9 cellular contexts compared by ENCODE assay signal in genomic region chr17:8126306-8127066, GRCh38. TPM values are rescaled to one million over a fixed set of nuclear protein-coding genes. Genes with fewer than 3 reads are reported as not detected.
DNase-seq lines count a peak whose midpoint lies in the region; ATAC-seq and TF ChIP-seq lines count a peak whose summit lies in the region.
"Had no signal": no experiment of that assay in that cellular context is flagged by ENCODE, and none has a peak within 500 bp of the region (broad histone marks: within the 10 kb centered on the region; RNA-seq: fewer than 3 reads in every experiment).

No MANE protein-coding gene starts in this region.

- H3K27me3 ChIP-seq in kidney epithelial cell (ENCODE audit: control insufficient read depth, insufficient read depth, low read length) = peaks cover 30% of the 10 kb centered on the region

- H3K9ac ChIP-seq in SK-N-MC (ENCODE audit: insufficient read length) = peak overlapping the region; percentile 8

- no peak for TF ChIP-seq CTCF in kidney epithelial cell (IDR thresholded peaks at IDR 0.05; ENCODE audit: insufficient read depth, low read length, poor library complexity, severe bottlenecking)

- H3K36me3 ChIP-seq in SK-N-MC (ENCODE audit: insufficient read depth, low read length) = no peaks in the 10 kb centered on the region
- H3K36me3 ChIP-seq in kidney epithelial cell (ENCODE audit: control insufficient read depth, insufficient read depth, low read length) = no peaks in the 10 kb centered on the region

- H3K9me3 ChIP-seq in SK-N-MC (ENCODE audit: low read depth, low read length) = no peaks in the 10 kb centered on the region

- no peak for ATAC-seq in HG02571 (IDR thresholded peaks at IDR 0.05; ENCODE audit: unreplicated experiment)

- DNase-seq in ELF-1 (ENCODE audit: low read depth, low spot score) (peak; percentile 72), HT1080 (ENCODE audit: low read depth) (peak; percentile 48), SK-N-MC (ENCODE audit: low read depth, low spot score) (no peak), cerebellar cortex (ENCODE audit: low spot score) (peak; percentile 58), kidney epithelial cell (ENCODE audit: low read depth) (no peak), NCI-H2107 (lab: John Stamatoyannopoulos, UW) (no peak)
- DNase-seq in stimulated activated CD8-positive, alpha-beta memory T cell treated with anti-CD3 and anti-CD28 coated beads, Interleukin-15, amount 100 ng/mL, for 48 hours (ENCODE audit: low read depth in 2 of 2) = peak; percentile 42 to 47

- H3K4me3 ChIP-seq in SK-N-MC (peak overlapping the region; percentile 97), kidney epithelial cell (ENCODE audit: low read depth, low read length) (peak overlapping the region; percentile 70)

- no peak overlapping the region for H3K27ac ChIP-seq in SK-N-MC

RNA-seq across cellular contexts. Expression of gene HES7, which starts 2.6 kb away (rescaled TPM):
- total RNA-seq in HT1080 (2014; rRNA removed; shearing (Covaris generic)) = 0.43 and 1.8 TPM in 2 replicates
- polyA plus RNA-seq in HT1080 (2015; cell fraction: cytosol; rRNA removed) = 0.37 and 0.79 TPM in 2 replicates
- 1.9 and 3.0 TPM in 2 replicates for polyA plus RNA-seq in HT1080 (2015; cell fraction: nucleus; rRNA removed)
- total RNA-seq in kidney epithelial cell = 1.8 TPM in 1 of 2 replicates, not detected in the other
- total RNA-seq: subcutaneous adipose tissue had no signal

RNA-seq across cellular contexts. Expression of gene ALOXE3, which starts 8.2 kb away (rescaled TPM):
- 0.60 and 1.0 TPM in 2 replicates for total RNA-seq in HT1080 (2014; rRNA removed; shearing (Covaris generic))
- polyA plus RNA-seq in HT1080 (2015; cell fraction: cytosol; rRNA removed) = 1.4 and 2.7 TPM in 2 replicates
- polyA plus RNA-seq in HT1080 (2015; cell fraction: nucleus; rRNA removed) = 1.9 and 2.1 TPM in 2 replicates
- total RNA-seq in kidney epithelial cell = 0.75 and 2.5 TPM in 2 replicates
- total RNA-seq: subcutaneous adipose tissue had no signal

RNA-seq across cellular contexts. Expression of gene PER1, which starts 25.7 kb away (rescaled TPM):
- total RNA-seq in HT1080 (2014; rRNA removed; shearing (Covaris generic)) = 3.2 and 5.2 TPM in 2 replicates
- 3.2 and 4.2 TPM in 2 replicates for polyA plus RNA-seq in HT1080 (2015; cell fraction: cytosol; rRNA removed)
- 11.2 and 19.3 TPM in 2 replicates for polyA plus RNA-seq in HT1080 (2015; cell fraction: nucleus; rRNA removed)
- total RNA-seq in kidney epithelial cell = 11.0 and 19.4 TPM in 2 replicates

RNA-seq across cellular contexts. Expression of gene VAMP2, which starts 36.3 kb away (rescaled TPM):
- total RNA-seq in HT1080 (2014; rRNA removed; shearing (Covaris generic)) = 2.7 and 4.6 TPM in 2 replicates
- 28.6 and 32.3 TPM in 2 replicates for polyA plus RNA-seq in HT1080 (2015; cell fraction: cytosol; rRNA removed)
- 42.1 and 43.6 TPM in 2 replicates for polyA plus RNA-seq in HT1080 (2015; cell fraction: nucleus; rRNA removed)
- 7.0 and 8.0 TPM in 2 replicates for total RNA-seq in kidney epithelial cell

RNA-seq across cellular contexts. Expression of gene ALOX12B, which starts 39.0 kb away (rescaled TPM):
- 0.51 TPM in 1 of 2 replicates, not detected in the other for total RNA-seq in HT1080 (2014; rRNA removed; shearing (Covaris generic))
- polyA plus RNA-seq in HT1080 (2015; cell fraction: cytosol; rRNA removed) = 0.12 TPM in 1 of 2 replicates, not detected in the other
- not detected in 2 replicates for polyA plus RNA-seq in HT1080 (2015; cell fraction: nucleus; rRNA removed)
- total RNA-seq in kidney epithelial cell = 0.08 and 1.2 TPM in 2 replicates
- total RNA-seq: subcutaneous adipose tissue had no signal

Comparison
In these comparisons a context has a peak if more than half of its experiments do, and no peak if none do; other contexts are left out.
1. DNase-seq: peak in ELF-1 (single experiment), HT1080 (single experiment), cerebellar cortex (single experiment) and stimulated activated CD8-positive, alpha-beta memory T cell treated with anti-CD3 and anti-CD28 coated beads, Interleukin-15, amount 100 ng/mL, for 48 hours (2 of 2); none in SK-N-MC (single experiment), kidney epithelial cell (single experiment) and NCI-H2107 (single experiment).